1 cellular context compared by ENCODE assay signal in the genomic region with DNA sequence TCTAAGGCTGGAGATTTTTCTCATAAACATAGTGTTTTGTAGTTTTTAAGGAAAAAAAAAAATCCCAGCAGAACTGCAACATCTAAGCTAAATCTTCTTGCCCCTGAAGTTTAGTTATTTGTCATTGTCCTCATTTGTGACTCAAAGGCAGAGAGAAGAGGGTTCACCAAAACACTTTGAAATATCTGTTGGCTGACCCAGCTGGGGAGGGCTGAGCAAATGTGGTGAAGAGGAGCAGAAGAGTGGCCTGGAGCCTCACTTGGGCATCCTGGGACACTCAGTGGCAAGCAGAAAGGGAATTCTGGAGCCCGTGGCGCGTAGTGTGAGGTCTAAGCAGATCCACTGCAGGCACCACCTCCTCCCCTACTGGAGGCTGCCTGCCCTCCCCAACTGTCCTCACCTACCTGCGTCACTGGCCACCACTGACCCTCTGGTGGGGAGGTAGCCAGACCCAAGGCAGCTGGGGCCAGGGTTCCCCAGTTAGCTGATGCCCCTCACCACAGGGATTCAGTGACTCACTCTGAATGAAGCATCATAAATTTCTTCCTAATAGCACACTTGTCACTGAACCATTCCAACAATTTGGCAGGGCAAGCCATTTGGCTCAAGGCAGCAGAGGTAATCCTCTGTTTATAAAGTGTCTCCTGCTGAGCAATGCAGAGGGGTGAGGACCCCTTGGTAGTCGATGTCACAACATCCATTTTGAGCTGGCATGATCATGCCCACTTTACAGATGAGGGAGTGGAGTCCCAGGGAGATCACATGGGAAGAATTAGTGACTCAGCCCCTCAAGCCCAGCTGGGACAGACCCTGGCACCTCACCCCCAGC.
A peak's percentile ranks its signal among the peaks of the same experiment; 100 is the strongest.
TF ChIP-seq lines count a peak whose summit lies in the region.

No MANE protein-coding gene starts in this region.

TF ChIP-seq in Ishikawa, 13 proteins besides CTCF, POLR2A, EP300 and RAD21 (continued from another document):
- TF ChIP-seq, protein P1, sequence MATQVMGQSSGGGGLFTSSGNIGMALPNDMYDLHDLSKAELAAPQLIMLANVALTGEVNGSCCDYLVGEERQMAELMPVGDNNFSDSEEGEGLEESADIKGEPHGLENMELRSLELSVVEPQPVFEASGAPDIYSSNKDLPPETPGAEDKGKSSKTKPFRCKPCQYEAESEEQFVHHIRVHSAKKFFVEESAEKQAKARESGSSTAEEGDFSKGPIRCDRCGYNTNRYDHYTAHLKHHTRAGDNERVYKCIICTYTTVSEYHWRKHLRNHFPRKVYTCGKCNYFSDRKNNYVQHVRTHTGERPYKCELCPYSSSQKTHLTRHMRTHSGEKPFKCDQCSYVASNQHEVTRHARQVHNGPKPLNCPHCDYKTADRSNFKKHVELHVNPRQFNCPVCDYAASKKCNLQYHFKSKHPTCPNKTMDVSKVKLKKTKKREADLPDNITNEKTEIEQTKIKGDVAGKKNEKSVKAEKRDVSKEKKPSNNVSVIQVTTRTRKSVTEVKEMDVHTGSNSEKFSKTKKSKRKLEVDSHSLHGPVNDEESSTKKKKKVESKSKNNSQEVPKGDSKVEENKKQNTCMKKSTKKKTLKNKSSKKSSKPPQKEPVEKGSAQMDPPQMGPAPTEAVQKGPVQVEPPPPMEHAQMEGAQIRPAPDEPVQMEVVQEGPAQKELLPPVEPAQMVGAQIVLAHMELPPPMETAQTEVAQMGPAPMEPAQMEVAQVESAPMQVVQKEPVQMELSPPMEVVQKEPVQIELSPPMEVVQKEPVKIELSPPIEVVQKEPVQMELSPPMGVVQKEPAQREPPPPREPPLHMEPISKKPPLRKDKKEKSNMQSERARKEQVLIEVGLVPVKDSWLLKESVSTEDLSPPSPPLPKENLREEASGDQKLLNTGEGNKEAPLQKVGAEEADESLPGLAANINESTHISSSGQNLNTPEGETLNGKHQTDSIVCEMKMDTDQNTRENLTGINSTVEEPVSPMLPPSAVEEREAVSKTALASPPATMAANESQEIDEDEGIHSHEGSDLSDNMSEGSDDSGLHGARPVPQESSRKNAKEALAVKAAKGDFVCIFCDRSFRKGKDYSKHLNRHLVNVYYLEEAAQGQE (IDR thresholded peaks at IDR 0.05; ENCODE audit: low read depth) = peak; percentile 45; the same call in 1 of the 2 replicates
- TF ChIP-seq TCF12 (IDR thresholded peaks at IDR 0.05; ENCODE audit: low read depth) = peak; percentile 100
- TF ChIP-seq ZBTB7A (IDR thresholded peaks at IDR 0.05; ENCODE audit: low read depth) = peak; percentile 96
